Comparison of ENCODE assay signal across 10 cellular contexts in the genomic region with DNA sequence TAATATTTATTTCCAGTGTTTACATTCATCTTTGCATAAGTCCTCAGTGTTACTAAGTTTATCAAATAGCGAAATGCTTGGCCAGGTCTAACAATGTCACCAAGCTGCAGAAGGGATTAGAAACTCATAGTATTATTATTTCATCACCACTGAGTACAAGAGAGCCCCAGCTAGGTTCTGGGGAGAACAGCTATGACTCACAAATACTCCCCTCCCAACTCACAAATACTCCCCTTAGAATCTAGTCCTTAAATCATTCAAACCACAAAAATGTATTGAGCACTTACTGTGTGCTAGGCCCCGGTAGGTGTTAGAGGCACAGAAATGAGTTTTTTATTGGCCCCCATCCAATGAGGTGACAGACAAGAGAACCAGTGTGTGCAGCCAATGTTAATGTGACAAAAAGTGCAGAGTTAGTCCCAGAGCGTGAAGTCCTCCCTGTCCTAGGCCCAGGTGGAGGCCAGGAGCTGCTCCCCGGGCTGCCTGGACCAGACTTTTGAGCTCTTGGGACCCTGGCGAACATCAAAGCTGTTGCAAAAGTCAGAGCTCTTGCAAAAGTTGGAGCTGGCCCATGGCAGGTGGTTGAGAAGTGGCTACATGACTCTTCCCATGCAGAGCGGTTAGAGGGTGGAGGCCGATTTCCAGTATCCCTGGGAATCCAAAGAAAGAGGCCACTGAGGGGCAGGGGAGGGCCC. TPM values are rescaled to one million over a fixed set of nuclear protein-coding genes. Genes with fewer than 3 reads are reported as not detected.
DNase-seq lines count a peak whose midpoint lies in the region; ATAC-seq and TF ChIP-seq lines count a peak whose summit lies in the region.
"Had no signal": no experiment of that assay in that cellular context is flagged by ENCODE, and none has a peak within 500 bp of the region (broad histone marks: within the 10 kb centered on the region; RNA-seq: fewer than 3 reads in every experiment).

No MANE protein-coding gene starts in this region.

- H3K36me3 ChIP-seq in CD4-positive, alpha-beta memory T cell (ENCODE audit: insufficient read depth, low read length), result no peaks in the 10 kb centered on the region
- H3K36me3 ChIP-seq: vagina had no signal

- H3K23me2 ChIP-seq in H9 (ENCODE audit: insufficient read length, low read depth, low read length, poor library complexity, severe bottlenecking), result no peaks in the 10 kb centered on the region

- H3K9me3 ChIP-seq in H9 (ENCODE audit: control insufficient read depth, low read depth, low read length), result no peaks in the 10 kb centered on the region
- no peaks in the 10 kb centered on the region for H3K9me3 ChIP-seq in CD4-positive, alpha-beta memory T cell (ENCODE audit: control insufficient read depth in 1 of 2, low read length in 2 of 2)
- H3K9me3 ChIP-seq: vagina had no signal

- DNase-seq in H9, result no peak
- DNase-seq in HT1080 (ENCODE audit: low read depth), result peak; percentile 86
- peak; percentile 88 for DNase-seq in left lobe of liver (ENCODE audit: low spot score)
- DNase-seq in NCI-H2029 (lab: John Stamatoyannopoulos, UW), result no peak
- DNase-seq in CD4-positive, alpha-beta memory T cell, result no peak
- no peak for DNase-seq in stimulated activated CD8-positive, alpha-beta memory T cell treated with anti-CD3 and anti-CD28 coated beads, Interleukin-4, amount 100 ng/mL, for 48 hours
- DNase-seq in NCI-H510A treated with DMSO at 0.1 percent for 48 hours (lab: John Stamatoyannopoulos, UW), result no peak

- ATAC-seq in GM18499 (IDR thresholded peaks at IDR 0.05; ENCODE audit: insufficient read depth, unreplicated experiment) (peak; percentile 40), left lobe of liver (peak; percentile 85)

- no peak overlapping the region for H3K14ac ChIP-seq in H9 (ENCODE audit: insufficient read depth, low read length)

- CTCF ChIA-PET in CD4-positive, alpha-beta memory T cell (lab: Charles Lee; ENCODE audit: partially characterized antibody), result interaction anchor here (1.2 kb wide), 1 partner anchor 25 kb away, joined by 3 read pairs; no protein-coding TSS in a partner anchor

- H2AFZ ChIP-seq in H9 (ENCODE audit: low read length), result no peak overlapping the region

- no peaks in the 10 kb centered on the region for H3K9me3 Mint-ChIP-seq in H9
- H3K9me3 Mint-ChIP-seq in CD4-positive, alpha-beta memory T cell, result no peaks in the 10 kb centered on the region
- H3K9me3 Mint-ChIP-seq: memory B cell had no signal

- peaks cover 54 to 70% of the 10 kb centered on the region in 2 experiments for H3K4me1 Mint-ChIP-seq in H9
- H3K4me1 Mint-ChIP-seq in CD4-positive, alpha-beta memory T cell, result no peaks in the 10 kb centered on the region

- no peak overlapping the region for H3K4ac ChIP-seq in H9 (ENCODE audit: low read depth, low read length)

- no peaks in the 10 kb centered on the region for H3K79me1 ChIP-seq in H9 (ENCODE audit: insufficient read depth, low read depth, low read length, poor library complexity, severe bottlenecking)

- no peak overlapping the region for H3K4me2 ChIP-seq in H9 (ENCODE audit: insufficient read depth, insufficient read length, low read length)

- no peak overlapping the region for H3K4me3 ChIP-seq in CD4-positive, alpha-beta memory T cell (ENCODE audit: low read length in 2 of 2)
- H3K4me3 ChIP-seq: vagina had no signal

- no peak overlapping the region for H2BK120ac ChIP-seq in H9 (ENCODE audit: low read depth, low read length, poor library complexity, severe bottlenecking)

- H3T11ph ChIP-seq in H9 (ENCODE audit: low read length), result no peak overlapping the region

- no peaks in the 10 kb centered on the region for H3K27me3 ChIP-seq in H9 (ENCODE audit: insufficient read depth, low read length)
- H3K27me3 ChIP-seq in CD4-positive, alpha-beta memory T cell (ENCODE audit: insufficient read depth, low read length), result no peaks in the 10 kb centered on the region
- H3K27me3 ChIP-seq: vagina had no signal

- intact Hi-C loops in CD4-positive, alpha-beta memory T cell (cut with micrococcal nuclease), result no loop called here

- no peak overlapping the region for H2AK5ac ChIP-seq in H9 (ENCODE audit: insufficient read length, low read length)

- H3K36me3 Mint-ChIP-seq in H9 (ENCODE audit: insufficient read depth in 1 of 3, low read depth in 3 of 3), result 0 out of 7 replicates have a peak, but pooled peaks cover 0 to 3% (median 1%) of the 10 kb centered on the region in 3 experiments
- no peaks in the 10 kb centered on the region for H3K36me3 Mint-ChIP-seq in CD4-positive, alpha-beta memory T cell
- H3K36me3 Mint-ChIP-seq: memory B cell had no signal

- H2BK20ac ChIP-seq in H9 (ENCODE audit: low read depth, low read length, poor library complexity, severe bottlenecking), result no peak overlapping the region

- H4K5ac ChIP-seq in H9 (ENCODE audit: insufficient read length, low read depth, low read length), result no peak overlapping the region

- peaks cover 3% of the 10 kb centered on the region; the same call in 1 of the 2 replicates for H3K27me3 Mint-ChIP-seq in H9 (ENCODE audit: low read depth)
- H3K27me3 Mint-ChIP-seq in CD4-positive, alpha-beta memory T cell, result no peaks in the 10 kb centered on the region

- no peak overlapping the region for H2BK5ac ChIP-seq in H9 (ENCODE audit: insufficient read length, low read length)

- no CpG with 5 or more reads among the region's 7 CpGs for WGBS in H9 (ENCODE audit: extremely low coverage, insufficient read length, low lambda C conversion rate)

- H3K4me1 ChIP-seq in H9 (ENCODE audit: insufficient read depth, low read length), result no peaks in the 10 kb centered on the region; the same call in 1 of the 2 replicates
- no peaks in the 10 kb centered on the region for H3K4me1 ChIP-seq in CD4-positive, alpha-beta memory T cell (ENCODE audit: insufficient read depth, low read length)
- H3K4me1 ChIP-seq: vagina had no signal

- H3K18ac ChIP-seq in H9 (ENCODE audit: insufficient read length, low read depth, low read length), result no peak overlapping the region

- H2BK15ac ChIP-seq in H9 (ENCODE audit: low read depth, low read length), result no peak overlapping the region

- H3K79me2 ChIP-seq in H9 (ENCODE audit: insufficient read depth, low read length), result no peaks in the 10 kb centered on the region

- no peak overlapping the region for H2BK12ac ChIP-seq in H9 (ENCODE audit: insufficient read length, low read depth, low read length)

- H4K8ac ChIP-seq in H9 (replicated peaks; ENCODE audit: insufficient read length, low read depth, low read length), result no peak overlapping the region

- POLR2A ChIA-PET in CD4-positive, alpha-beta memory T cell (lab: Charles Lee; ENCODE audit: partially characterized antibody), result no interaction called here

- H3K4me3 Mint-ChIP-seq in H9, result no peak overlapping the region
- no peak overlapping the region for H3K4me3 Mint-ChIP-seq in CD4-positive, alpha-beta memory T cell
- H3K4me3 Mint-ChIP-seq: memory B cell had no signal

- H3K27ac Mint-ChIP-seq in H9, result peak overlapping the region in 2 of 3 experiments; percentile 38 to 63; a peak in 2 of 7 replicates
- no peak overlapping the region for H3K27ac Mint-ChIP-seq in CD4-positive, alpha-beta memory T cell
- H3K27ac Mint-ChIP-seq: memory B cell had no signal

- no peak overlapping the region for H3K23ac ChIP-seq in H9 (ENCODE audit: insufficient read length, low read depth, low read length)

- no peak overlapping the region for H3K9ac ChIP-seq in H9 (ENCODE audit: extremely low read depth, insufficient read length, low read length)

- H4K91ac ChIP-seq in H9 (ENCODE audit: insufficient read length, low read depth, low read length), result no peak overlapping the region

- no peak overlapping the region for H3K56ac ChIP-seq in H9 (ENCODE audit: insufficient read length, low read depth, low read length)

- TF ChIP-seq CTCF in H9 (conservative IDR thresholded peaks at IDR 0.05), result no peak

- H4K20me1 ChIP-seq in H9 (ENCODE audit: control insufficient read depth, insufficient read depth, insufficient read length), result no peaks in the 10 kb centered on the region

- no peak overlapping the region for H3K27ac ChIP-seq in H9 (ENCODE audit: insufficient read length, low read depth, low read length)
- no peak overlapping the region for H3K27ac ChIP-seq in CD4-positive, alpha-beta memory T cell (ENCODE audit: low read depth, low read length)
- H3K27ac ChIP-seq: vagina had no signal

RNA-seq across cellular contexts. Expression of a gene that starts 9.8 kb away (rescaled TPM):
- total RNA-seq in H9 (2021) (15.4 and 15.9 TPM in 2 replicates), left lobe of liver (120 TPM)
- 67.8 and 87.6 TPM in 2 replicates for total RNA-seq in HT1080 (2014; rRNA removed; shearing (Covaris generic))
- polyA plus RNA-seq in HT1080 (2015; cell fraction: cytosol; rRNA removed), result 84.9 and 98.3 TPM in 2 replicates
- 193 and 197 TPM in 2 replicates for polyA plus RNA-seq in HT1080 (2015; cell fraction: nucleus; rRNA removed)
- total RNA-seq in CD4-positive, alpha-beta memory T cell, result under 1 TPM in 1 of 2 experiments, not detected in 1; 0.32 TPM
- polyA plus RNA-seq in CD4-positive, alpha-beta memory T cell, result not detected

Comparison
In these comparisons a context has a peak if more than half of its experiments do, and no peak if none do; other contexts are left out.
1. DNase-seq: peak in HT1080 (single experiment) and left lobe of liver (single experiment); none in H9 (single experiment), NCI-H2029 (single experiment), CD4-positive, alpha-beta memory T cell (0 of 5), stimulated activated CD8-positive, alpha-beta memory T cell treated with anti-CD3 and anti-CD28 coated beads, Interleukin-4, amount 100 ng/mL, for 48 hours (single experiment) and NCI-H510A treated with DMSO at 0.1 percent for 48 hours (single experiment).
2. H3K27ac Mint-ChIP-seq: peak in H9 (2 of 3); none in CD4-positive, alpha-beta memory T cell (0 of 7).
3. RNA of a gene that starts 9.8 kb away (total RNA-seq): 120 TPM in left lobe of liver (single experiment), 67.8 to 87.6 TPM in HT1080 and 15.4 to 15.9 TPM in H9; 0.32 TPM in CD4-positive, alpha-beta memory T cell; every median in the first group is over 10 times any median in the second.